In genomic region chr17:16477666-16478065, GRCh38 we compare ENCODE assay signal across 17 cellular contexts. TPM values are rescaled to one million over a fixed set of nuclear protein-coding genes. Genes with fewer than 3 reads are reported as not detected.
DNase-seq lines count a peak whose midpoint lies in the region; ATAC-seq and TF ChIP-seq lines count a peak whose summit lies in the region.
"Had no signal": no experiment of that assay in that cellular context is flagged by ENCODE, and none has a peak within 500 bp of the region (broad histone marks: within the 10 kb centered on the region; RNA-seq: fewer than 3 reads in every experiment).

No MANE protein-coding gene starts in this region.

- no peaks in the 10 kb centered on the region for H3K27me3 ChIP-seq in breast epithelium
- H3K27me3 ChIP-seq in mammary epithelial cell (ENCODE audit: insufficient read depth, low read length): peaks cover 2% of the 10 kb centered on the region
- H3K27me3 ChIP-seq in endodermal cell (ENCODE audit: control insufficient read depth, insufficient read depth, low read length, poor library complexity, severe bottlenecking): no peaks in the 10 kb centered on the region
- no peaks in the 10 kb centered on the region for H3K27me3 ChIP-seq in rectal smooth muscle tissue (ENCODE audit: control insufficient read depth, insufficient read depth, low read length)
- H3K27me3 ChIP-seq in upper lobe of right lung: no peaks in the 10 kb centered on the region

- H3K27ac Mint-ChIP-seq in endodermal cell: peak overlapping the region; percentile 64
- H3K27ac Mint-ChIP-seq: activated T-helper 2 cell treated with anti-CD3 and anti-CD28 coated beads, Interferon-gamma antibody, Interleukin-2, Interleukin-4, amounts not matched to agents 10 μg/mL and 5 μg/mL and 100 μg/mL, durations not matched to agents 14 hours and 24 hours and 36 hours; progenitor cell of endocrine pancreas had no signal

- H3K9me3 Mint-ChIP-seq in endodermal cell: no peaks in the 10 kb centered on the region
- H3K9me3 Mint-ChIP-seq: activated T-helper 2 cell treated with anti-CD3 and anti-CD28 coated beads, Interferon-gamma antibody, Interleukin-2, Interleukin-4, amounts not matched to agents 10 μg/mL and 5 μg/mL and 100 μg/mL, durations not matched to agents 14 hours and 24 hours and 36 hours; CD14-positive monocyte had no signal

- no peak overlapping the region for H3K4me3 Mint-ChIP-seq in endodermal cell
- H3K4me3 Mint-ChIP-seq: CD14-positive monocyte had no signal

- H3K27ac ChIP-seq in breast epithelium (peak overlapping the region; percentile 54 to 79), mammary epithelial cell (ENCODE audit: insufficient read depth, low read depth, low read length) (no peak overlapping the region), endodermal cell (ENCODE audit: low read depth, low read length) (no peak overlapping the region), rectal smooth muscle tissue (ENCODE audit: low read depth, low read length) (peak overlapping the region; percentile 73), upper lobe of right lung (peak overlapping the region; percentile 8)

- no peaks in the 10 kb centered on the region for H4K20me1 ChIP-seq in mammary epithelial cell (ENCODE audit: insufficient read depth, low read length)

- intact Hi-C loops in breast epithelium (cut with DNase I; ENCODE audit: low total_unique reads) (no loop called here), mammary epithelial cell (cut with micrococcal nuclease) (no loop called here), upper lobe of right lung (cut with DNase I) (no loop called here)

- WGBS in mammary epithelial cell (ENCODE audit: low coverage, missing lambda C conversion rate): 95% methylated on average over 4 of the region's 8 CpGs
- 76 to 77% methylated on average over 6 to 7 of the region's 8 CpGs for WGBS in endodermal cell (ENCODE audit: insufficient coverage in 1 of 2, insufficient read length in 1 of 2), 2 experiments

- no peak overlapping the region for H3K4me3 ChIP-seq in breast epithelium
- H3K4me3 ChIP-seq in mammary epithelial cell (replicated peaks in 1 of 3; ENCODE audit: insufficient read depth in 1 of 3, low read depth in 2 of 3, low read length in 3 of 3): no peak overlapping the region
- no peak overlapping the region for H3K4me3 ChIP-seq in endodermal cell (ENCODE audit: low read length)
- no peak overlapping the region for H3K4me3 ChIP-seq in rectal smooth muscle tissue (ENCODE audit: low read length)
- no peak overlapping the region for H3K4me3 ChIP-seq in upper lobe of right lung

- BruUV-seq in mammary epithelial cell (replicated peaks; lab: Mats Ljungman, UMichigan): no TSS peak

- H3K9ac ChIP-seq in mammary epithelial cell (ENCODE audit: insufficient read depth, low read length): no peak overlapping the region
- no peak overlapping the region for H3K9ac ChIP-seq in endodermal cell (ENCODE audit: extremely low read depth, low read length, poor library complexity, severe bottlenecking)
- H3K9ac ChIP-seq in rectal smooth muscle tissue (ENCODE audit: low read length): no peak overlapping the region

- H3K4me1 Mint-ChIP-seq in endodermal cell: peaks cover 13% of the 10 kb centered on the region
- H3K4me1 Mint-ChIP-seq: CD14-positive monocyte had no signal

- no peak for TF ChIP-seq POLR2A in breast epithelium (IDR thresholded peaks at IDR 0.05)

- H3K36me3 ChIP-seq in breast epithelium: no peaks in the 10 kb centered on the region
- H3K36me3 ChIP-seq in mammary epithelial cell (ENCODE audit: insufficient read depth, low read length): no peaks in the 10 kb centered on the region
- H3K36me3 ChIP-seq in endodermal cell (ENCODE audit: control insufficient read depth, insufficient read depth, low read length): no peaks in the 10 kb centered on the region
- H3K36me3 ChIP-seq in rectal smooth muscle tissue (ENCODE audit: control insufficient read depth, insufficient read depth, low read length): no peaks in the 10 kb centered on the region
- H3K36me3 ChIP-seq in upper lobe of right lung: no peaks in the 10 kb centered on the region

- DNase-seq in breast epithelium (ENCODE audit: low spot score in 2 of 2) (no peak), mammary epithelial cell (no peak), endodermal cell (peak; percentile 81), upper lobe of right lung (no peak), anterior cingulate cortex (lab: John Stamatoyannopoulos, UW) (no peak)
- DNase-seq: activated CD8-positive, alpha-beta memory T cell treated with anti-CD3 and anti-CD28 coated beads for 24 hours; DMS79; NCI-H187 treated with DMSO at 0.1 percent for 48 hours; NCI-H510A treated with DMSO at 0.1 percent for 48 hours; stimulated activated CD4-positive, alpha-beta T cell treated with anti-CD3 and anti-CD28 coated beads, Interleukin-1b, Interleukin-23, amount 100 ng/mL, for 48 hours; T-helper 1 cell had no signal

- H3K9me3 ChIP-seq in breast epithelium: no peaks in the 10 kb centered on the region
- no peaks in the 10 kb centered on the region for H3K9me3 ChIP-seq in mammary epithelial cell (replicated peaks; ENCODE audit: insufficient read depth, low read length)
- no peaks in the 10 kb centered on the region for H3K9me3 ChIP-seq in endodermal cell (ENCODE audit: control insufficient read depth, low read length)
- no peaks in the 10 kb centered on the region for H3K9me3 ChIP-seq in upper lobe of right lung

- dilution Hi-C loops in mammary epithelial cell (cut with HindIII; ENCODE audit: low sequenced_read_pairs): loop anchor here (5.0 kb wide), 2 partner anchors 40 to 95 kb away; no protein-coding TSS in a partner anchor

- ATAC-seq in upper lobe of right lung (no peak), HG02642 (IDR thresholded peaks at IDR 0.05; ENCODE audit: poor library complexity, unreplicated experiment) (no peak), HG02610 (IDR thresholded peaks at IDR 0.05; ENCODE audit: unreplicated experiment) (no peak)

- peaks cover 0 to 3% of the 10 kb centered on the region in 2 donors for H3K4me1 ChIP-seq in breast epithelium
- H3K4me1 ChIP-seq in mammary epithelial cell (ENCODE audit: insufficient read depth, low read length): no peaks in the 10 kb centered on the region
- H3K4me1 ChIP-seq in endodermal cell (ENCODE audit: control insufficient read depth, insufficient read depth, low read length): no peaks in the 10 kb centered on the region
- peaks cover 11% of the 10 kb centered on the region for H3K4me1 ChIP-seq in rectal smooth muscle tissue (ENCODE audit: control insufficient read depth, insufficient read depth, low read length)
- H3K4me1 ChIP-seq in upper lobe of right lung: no peaks in the 10 kb centered on the region

- no peaks in the 10 kb centered on the region for H3K36me3 Mint-ChIP-seq in endodermal cell (ENCODE audit: low read depth)
- H3K36me3 Mint-ChIP-seq: CD14-positive monocyte had no signal

- in situ Hi-C loops in mammary epithelial cell (cut with MboI; ENCODE audit: low sequenced_read_pairs in 2 of 2): no loop called here

- H3K27me3 Mint-ChIP-seq in endodermal cell (ENCODE audit: insufficient read depth): peaks cover 8% of the 10 kb centered on the region
- H3K27me3 Mint-ChIP-seq: progenitor cell of endocrine pancreas had no signal

- CTCF ChIA-PET in mammary epithelial cell (lab: Charles Lee; ENCODE audit: low non-redundant PET): no interaction called here

- TF ChIP-seq CTCF in breast epithelium (IDR thresholded peaks at IDR 0.05): no peak
- no peak for TF ChIP-seq CTCF in mammary epithelial cell (conservative IDR thresholded peaks at IDR 0.05 in 1 of 2, IDR thresholded peaks at IDR 0.05 in 1 of 2; ENCODE audit: extremely low read depth in 1 of 2, insufficient read depth in 1 of 2, low read depth in 1 of 2, low read length in 2 of 2)
- no peak for TF ChIP-seq CTCF in endodermal cell (conservative IDR thresholded peaks at IDR 0.05)
- TF ChIP-seq CTCF in upper lobe of right lung (IDR thresholded peaks at IDR 0.05): no peak

- no peak overlapping the region for H3K4me2 ChIP-seq in mammary epithelial cell (ENCODE audit: insufficient read depth, low read depth, low read length)

- no peak overlapping the region for H2AFZ ChIP-seq in mammary epithelial cell (ENCODE audit: low read depth, low read length)

- H3K79me2 ChIP-seq in mammary epithelial cell (ENCODE audit: insufficient read depth, low read length): no peaks in the 10 kb centered on the region

RNA-seq across cellular contexts. Expression of gene LRRC75A, which starts 14.3 kb away (rescaled TPM):
- 1 to 10 TPM; 1.5 to 3.3 (median 1.6) TPM for total RNA-seq in breast epithelium
- under 1 TPM; under 0.01 to 0.16 TPM for total RNA-seq in mammary epithelial cell
- 0.02 TPM for polyA plus RNA-seq in mammary epithelial cell
- polyA minus RNA-seq in mammary epithelial cell: not detected
- 1 to 10 TPM; 3.2 to 5.0 TPM for total RNA-seq in endodermal cell
- 6.6 TPM for polyA plus RNA-seq in endodermal cell (2013, experiment 1 of 2)
- 5.7 TPM for polyA plus RNA-seq in endodermal cell (2013, experiment 2 of 2)
- 2.5 TPM for total RNA-seq in upper lobe of right lung

Comparison
In these comparisons a context has a peak if more than half of its experiments do, and no peak if none do; other contexts are left out.
1. H3K27ac ChIP-seq: peak in breast epithelium (2 of 2), rectal smooth muscle tissue (single experiment) and upper lobe of right lung (single experiment); none in mammary epithelial cell (single experiment) and endodermal cell (single experiment).